Comparison of ENCODE assay signal across 7 cellular contexts in the genomic region with DNA sequence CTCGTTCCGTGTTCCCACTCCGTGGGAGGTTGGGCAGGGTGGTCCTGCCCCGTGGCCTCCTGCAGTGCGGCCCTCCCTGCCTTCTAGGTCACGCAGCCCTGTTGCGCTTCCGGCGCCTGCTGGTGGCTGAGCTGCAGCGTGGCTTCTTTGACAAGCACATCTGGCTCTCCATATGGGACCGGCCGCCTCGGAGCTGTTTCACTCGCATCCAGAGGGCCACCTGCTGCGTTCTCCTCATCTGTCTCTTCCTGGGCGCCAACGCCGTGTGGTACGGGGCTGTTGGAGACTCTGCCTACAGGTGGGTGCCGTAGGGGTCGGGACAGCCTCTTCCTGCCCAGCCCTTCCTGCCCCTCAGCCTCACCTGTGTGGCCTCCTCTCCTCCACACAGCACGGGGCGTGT. TPM values are rescaled to one million over a fixed set of nuclear protein-coding genes. Genes with fewer than 3 reads are reported as not detected.
DNase-seq lines count a peak whose midpoint lies in the region; ATAC-seq and TF ChIP-seq lines count a peak whose summit lies in the region.
"Not testable (repeated sequence)": the region's sequence is repeated elsewhere in the genome, so short reads cannot be mapped to it uniquely, and the experiment has no call there.

No MANE protein-coding gene starts in this region.

- H3K4me1 Mint-ChIP-seq in activated CD4-positive, alpha-beta T cell treated with anti-CD3 and anti-CD28 coated beads for 36 hours, result not testable (repeated sequence)

- POLR2A ChIA-PET in activated CD4-positive, alpha-beta T cell treated with anti-CD3 and anti-CD28 coated beads for 36 hours (lab: Charles Lee), result not testable (repeated sequence)

- H3K4me1 ChIP-seq in DND-41 (ENCODE audit: insufficient read depth, low read length); colonic mucosa; right lobe of liver; psoas muscle; testis: not testable (repeated sequence)

- not testable (repeated sequence) for H3K9me3 Mint-ChIP-seq in activated CD4-positive, alpha-beta T cell treated with anti-CD3 and anti-CD28 coated beads for 36 hours (ENCODE audit: low read depth)

- not testable (repeated sequence) for H3K27ac ChIP-seq in DND-41 (ENCODE audit: low read length); colonic mucosa; right lobe of liver; psoas muscle; testis

- not testable (repeated sequence) for H3K27ac Mint-ChIP-seq in activated CD4-positive, alpha-beta T cell treated with anti-CD3 and anti-CD28 coated beads for 36 hours

- H3K27me3 ChIP-seq in DND-41 (ENCODE audit: insufficient read depth, low read length, poor library complexity); colonic mucosa; right lobe of liver; psoas muscle (ENCODE audit: insufficient read depth in 3 of 3, low read length in 2 of 3); testis: not testable (repeated sequence)

- DNase-seq in DND-41, result peak; percentile 4
- DNase-seq in activated CD4-positive, alpha-beta T cell treated with anti-CD3 and anti-CD28 coated beads for 36 hours, result peak; percentile 0
- DNase-seq in colonic mucosa, result peak; percentile 10
- peak; percentile 13 for DNase-seq in left cardiac atrium
- DNase-seq in right lobe of liver, result peak in 2 of 3 donors; percentile 13 to 42
- peak; percentile 7 to 42 for DNase-seq in psoas muscle
- DNase-seq in testis, result peak; percentile 7

- not testable (repeated sequence) for H3K4me2 ChIP-seq in DND-41 (ENCODE audit: insufficient read depth, low read length)

- H3K4me3 ChIP-seq in DND-41 (ENCODE audit: low read depth in 1 of 2, low read length in 2 of 2); colonic mucosa; right lobe of liver; psoas muscle; testis: not testable (repeated sequence)

- H3K36me3 Mint-ChIP-seq in activated CD4-positive, alpha-beta T cell treated with anti-CD3 and anti-CD28 coated beads for 36 hours (ENCODE audit: low read depth), result not testable (repeated sequence)

- TF ChIP-seq CTCF in DND-41 (IDR thresholded peaks at IDR 0.05; ENCODE audit: borderline replicate concordance, extremely low read depth, low read length, poor library complexity, severe bottlenecking); colonic mucosa (IDR thresholded peaks at IDR 0.05); right lobe of liver (IDR thresholded peaks at IDR 0.05); psoas muscle (IDR thresholded peaks at IDR 0.05); testis (IDR thresholded peaks at IDR 0.05): not testable (repeated sequence)

- H3K36me3 ChIP-seq in DND-41 (ENCODE audit: insufficient read depth, low read length); colonic mucosa; right lobe of liver; psoas muscle (ENCODE audit: insufficient read depth in 1 of 2, low read depth in 1 of 2); testis (ENCODE audit: low read depth, missing control alignments): not testable (repeated sequence)

- not testable (repeated sequence) for H3K79me2 ChIP-seq in DND-41 (ENCODE audit: insufficient read depth, low read length)

- intact Hi-C loops in activated CD4-positive, alpha-beta T cell treated with anti-CD3 and anti-CD28 coated beads for 36 hours (cut with DNase I, micrococcal nuclease); colonic mucosa (cut with DNase I); left cardiac atrium (cut with DNase I); right lobe of liver (cut with DNase I); psoas muscle (cut with DNase I); testis (cut with DNase I; ENCODE audit: low total_unique reads): not testable (repeated sequence)

- CTCF ChIA-PET in activated CD4-positive, alpha-beta T cell treated with anti-CD3 and anti-CD28 coated beads for 36 hours (lab: Charles Lee), result not testable (repeated sequence)

- H3K27me3 Mint-ChIP-seq in activated CD4-positive, alpha-beta T cell treated with anti-CD3 and anti-CD28 coated beads for 36 hours, result not testable (repeated sequence)

- not testable (repeated sequence) for ATAC-seq in DND-41 (ENCODE audit: insufficient read depth, low read depth); activated CD4-positive, alpha-beta T cell treated with anti-CD3 and anti-CD28 coated beads for 36 hours; left cardiac atrium; right lobe of liver; psoas muscle

- no CpG with 5 or more reads among the region's 23 CpGs for WGBS in right lobe of liver (ENCODE audit: insufficient coverage, low coverage, low lambda C conversion rate, missing lambda C conversion rate)
- 87 to 90% (median 87%) methylated on average over 7 to 12 of the region's 23 CpGs for WGBS in psoas muscle, 3 donors
- no CpG with 5 or more reads among the region's 23 CpGs for WGBS in testis, 2 donors

- H3K9me3 ChIP-seq in DND-41 (ENCODE audit: insufficient read depth, low read length, severe bottlenecking); colonic mucosa; right lobe of liver; psoas muscle; testis: not testable (repeated sequence)

- not testable (repeated sequence) for H3K9ac ChIP-seq in DND-41 (ENCODE audit: low read depth, low read length); colonic mucosa (ENCODE audit: low read depth in 2 of 2, low read length in 2 of 2)

- not testable (repeated sequence) for TF ChIP-seq POLR2A in right lobe of liver (IDR thresholded peaks at IDR 0.05); testis (IDR thresholded peaks at IDR 0.05)

- not testable (repeated sequence) for H2AFZ ChIP-seq in DND-41 (ENCODE audit: low read depth, low read length)

- not testable (repeated sequence) for H4K20me1 ChIP-seq in DND-41 (ENCODE audit: insufficient read depth, low read length)

- not testable (repeated sequence) for H3K4me3 Mint-ChIP-seq in activated CD4-positive, alpha-beta T cell treated with anti-CD3 and anti-CD28 coated beads for 36 hours

RNA-seq across cellular contexts. Expression of gene NPIPA7, which starts 47.5 kb away (rescaled TPM):
- 10 to 100 TPM in 1 of 2 experiments, 1 to 10 TPM in 1; 6.7 to 13.7 TPM for total RNA-seq in activated CD4-positive, alpha-beta T cell treated with anti-CD3 and anti-CD28 coated beads for 36 hours
- total RNA-seq in colonic mucosa, result 1 to 10 TPM; 5.8 to 6.7 TPM
- 1 to 10 TPM; 2.7 to 3.7 TPM for total RNA-seq in left cardiac atrium
- total RNA-seq in right lobe of liver, result 1 to 10 TPM; 1.8 to 10.0 (median 3.7) TPM
- 1 to 10 TPM in 3 of 4 donors, not detected in 1; 2.6 to 2.8 (median 2.6) TPM for total RNA-seq in psoas muscle
- polyA plus RNA-seq in psoas muscle, result 10 to 100 TPM in 1 of 3 donors, 1 to 10 TPM in 2; 1.7 to 12.2 (median 4.8) TPM
- total RNA-seq in testis, result 10 to 100 TPM; 11.7 to 13.9 TPM
- 19.8 TPM for polyA plus RNA-seq in testis (ENCODE audit: insufficient read depth, low read depth, low replicate concordance)
